8 cellular contexts compared by ENCODE assay signal in genomic region chr5:62720036-62720441, GRCh38.
DNase-seq lines count a peak whose midpoint lies in the region; ATAC-seq and TF ChIP-seq lines count a peak whose summit lies in the region.

No MANE protein-coding gene starts in this region.

- H3K27ac Mint-ChIP-seq in glutamatergic neuron (ENCODE audit: unreplicated experiment): no peak overlapping the region

- peak; percentile 38 to 45 for ATAC-seq in activated CD4-positive, CD25-positive, alpha-beta regulatory T cell treated with anti-CD3 and anti-CD28 coated beads, Interleukin-2, amount 50 U/mL, for 24 hours
- peak; percentile 97 for ATAC-seq in GM19452 (IDR thresholded peaks at IDR 0.05; ENCODE audit: unreplicated experiment)
- ATAC-seq in HG03196 (IDR thresholded peaks at IDR 0.05; ENCODE audit: unreplicated experiment): peak; percentile 96

- TF ChIP-seq CTCF in glutamatergic neuron (IDR thresholded peaks at IDR 0.05; ENCODE audit: partially characterized antibody, unreplicated experiment): peak; percentile 26

- peaks cover 1% of the 10 kb centered on the region for H3K27me3 Mint-ChIP-seq in glutamatergic neuron (ENCODE audit: unreplicated experiment)

- DNase-seq in activated CD4-positive, CD25-positive, alpha-beta regulatory T cell (lab: John Stamatoyannopoulos, UW): no peak
- DNase-seq in RPMI8226 (peak; percentile 100), glutamatergic neuron (peak; percentile 61), GDM1 (lab: John Stamatoyannopoulos, UW) (no peak)
- no peak for DNase-seq in activated CD8-positive, alpha-beta memory T cell treated with anti-CD3 and anti-CD28 coated beads for 24 hours

- no peaks in the 10 kb centered on the region for H3K36me3 Mint-ChIP-seq in glutamatergic neuron (ENCODE audit: unreplicated experiment)

- H3K4me3 Mint-ChIP-seq in glutamatergic neuron (ENCODE audit: unreplicated experiment): no peak overlapping the region

- no peaks in the 10 kb centered on the region for H3K9me3 Mint-ChIP-seq in glutamatergic neuron (ENCODE audit: unreplicated experiment)

- H3K4me1 Mint-ChIP-seq in glutamatergic neuron (ENCODE audit: low read depth, unreplicated experiment): peaks cover 15% of the 10 kb centered on the region

Comparison
In these comparisons a context has a peak if more than half of its experiments do, and no peak if none do; other contexts are left out.
1. ATAC-seq: peak in every context shown above with its lines; median percentile 97 in GM19452; 96 in HG03196; 42 in activated CD4-positive, CD25-positive, alpha-beta regulatory T cell treated with anti-CD3 and anti-CD28 coated beads, Interleukin-2, amount 50 U/mL, for 24 hours.
2. DNase-seq: peak in RPMI8226 (single experiment) and glutamatergic neuron (single experiment); none in activated CD4-positive, CD25-positive, alpha-beta regulatory T cell (0 of 4), activated CD8-positive, alpha-beta memory T cell treated with anti-CD3 and anti-CD28 coated beads for 24 hours (single experiment) and GDM1 (single experiment).